Comparison of ENCODE assay signal across 22 cellular contexts in the genomic region with DNA sequence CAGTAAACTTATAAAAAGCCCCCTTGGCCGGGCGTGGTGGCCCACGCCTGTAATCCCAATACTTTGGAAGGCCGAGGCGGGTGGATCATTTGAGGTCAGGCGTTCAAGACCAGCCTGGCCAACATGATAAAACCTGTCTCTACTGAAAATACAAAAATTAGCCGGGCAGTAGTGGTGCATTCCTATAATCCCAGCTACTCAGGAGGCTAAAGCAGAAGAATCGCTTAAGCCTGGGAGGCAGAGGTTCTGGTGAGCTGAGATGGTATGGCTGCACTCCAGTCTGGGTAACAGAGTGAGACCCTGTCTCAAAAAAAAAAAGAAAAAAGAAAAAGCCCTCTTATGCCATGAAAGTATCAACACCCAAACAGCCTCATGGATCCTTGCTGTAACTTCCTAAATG. TPM values are rescaled to one million over a fixed set of nuclear protein-coding genes. Genes with fewer than 3 reads are reported as not detected.
"Had no signal": no experiment of that assay in that cellular context is flagged by ENCODE, and none has a peak within 500 bp of the region (broad histone marks: within the 10 kb centered on the region; RNA-seq: fewer than 3 reads in every experiment).

No MANE protein-coding gene starts in this region.

- H3K4me3 ChIP-seq: left ventricle myocardium inferior, lower lobe of right lung, pancreas, suprapubic skin, thyroid gland, upper lobe of right lung had no signal

- H3K4me1 Mint-ChIP-seq: immature natural killer cell had no signal

- H3K27me3 Mint-ChIP-seq: natural killer cell treated with Interleukin-12 subunit alpha and Interleukin-12 subunit beta and Interleukin-15 and Interleukin-18, amount 100 ng/mL, for 72 hours; progenitor cell of endocrine pancreas had no signal

- H3K27me3 ChIP-seq: foreskin keratinocyte, pancreas, suprapubic skin, thyroid gland, upper lobe of right lung had no signal

- H3K27ac Mint-ChIP-seq: immature natural killer cell; natural killer cell treated with Interleukin-12 subunit alpha and Interleukin-12 subunit beta and Interleukin-15 and Interleukin-18, amount 100 ng/mL, for 72 hours; progenitor cell of endocrine pancreas had no signal

- H3K4me3 Mint-ChIP-seq: immature natural killer cell; natural killer cell treated with Interleukin-12 subunit alpha and Interleukin-12 subunit beta and Interleukin-15 and Interleukin-18, amount 100 ng/mL, for 72 hours; stimulated activated effector memory CD8-positive, alpha-beta T cell treated with anti-CD3 and anti-CD28 coated beads, Interleukin-12 subunit alpha, Interleukin-12 subunit beta, amount 100 ng/mL, for 72 hours had no signal

- H3K9me3 ChIP-seq: left ventricle myocardium inferior, lower lobe of right lung, pancreas, suprapubic skin, thyroid gland, upper lobe of right lung had no signal

- DNase-seq: cortex of kidney; effector memory CD4-positive, alpha-beta T cell; immature natural killer cell; kidney; left cardiac atrium; left ventricle myocardium inferior; lower lobe of right lung; mesenchymal stem cell; midbrain; occipital lobe; pancreas; right cardiac atrium; stimulated activated CD4-positive, alpha-beta T cell treated with anti-CD3 and anti-CD28 coated beads, Interleukin-4, amount 100 ng/mL, for 1 hour; stimulated activated CD8-positive, alpha-beta memory T cell treated with anti-CD3 and anti-CD28 coated beads, Interleukin-4, amount 100 ng/mL, for 48 hours; stimulated activated naive CD8-positive, alpha-beta T cell treated with anti-CD3 and anti-CD28 coated beads, Interleukin-15, Interleukin-2, amounts not matched to agents 100 U/mL and 50 U/mL, for 24 hours; thyroid gland; upper lobe of right lung had no signal

- H3K27ac ChIP-seq: left ventricle myocardium inferior, lower lobe of right lung, pancreas, suprapubic skin, thyroid gland, upper lobe of right lung had no signal

- ATAC-seq: left cardiac atrium; lower lobe of right lung; natural killer cell treated with Interleukin-12 subunit alpha and Interleukin-12 subunit beta and Interleukin-15 and Interleukin-18, amount 100 ng/mL, for 72 hours; pancreas; right cardiac atrium; stimulated activated effector memory CD8-positive, alpha-beta T cell treated with anti-CD3 and anti-CD28 coated beads, Interleukin-12 subunit alpha, Interleukin-12 subunit beta, amount 100 ng/mL, for 72 hours; stimulated activated naive CD8-positive, alpha-beta T cell treated with anti-CD3 and anti-CD28 coated beads, Interleukin-15, Interleukin-2, amounts not matched to agents 100 U/mL and 50 U/mL, for 24 hours; upper lobe of right lung had no signal

- H3K9me3 Mint-ChIP-seq: immature natural killer cell; natural killer cell treated with Interleukin-12 subunit alpha and Interleukin-12 subunit beta and Interleukin-15 and Interleukin-18, amount 100 ng/mL, for 72 hours; stimulated activated effector memory CD8-positive, alpha-beta T cell treated with anti-CD3 and anti-CD28 coated beads, Interleukin-12 subunit alpha, Interleukin-12 subunit beta, amount 100 ng/mL, for 72 hours had no signal

RNA-seq across cellular contexts. Expression of a gene that starts 42.5 kb away (rescaled TPM):
- total RNA-seq: left ventricle myocardium inferior had no signal
